12 cellular contexts compared by ENCODE assay signal in genomic region chr12:54432815-54433164, GRCh38. TPM values are rescaled to one million over a fixed set of nuclear protein-coding genes. Genes with fewer than 3 reads are reported as not detected.
DNase-seq lines count a peak whose midpoint lies in the region; ATAC-seq, FAIRE-seq and TF ChIP-seq lines count a peak whose summit lies in the region.
"Had no signal": no experiment of that assay in that cellular context is flagged by ENCODE, and none has a peak within 500 bp of the region (broad histone marks: within the 10 kb centered on the region; RNA-seq: fewer than 3 reads in every experiment).

No MANE protein-coding gene starts in this region.

- H3K36me3 Mint-ChIP-seq in astrocyte (ENCODE audit: low read depth, unreplicated experiment): peaks cover 3% of the 10 kb centered on the region
- no peaks in the 10 kb centered on the region for H3K36me3 Mint-ChIP-seq in stimulated activated effector memory CD8-positive, alpha-beta T cell treated with anti-CD3 and anti-CD28 coated beads, Interleukin-12 subunit alpha, Interleukin-12 subunit beta, amount 100 ng/mL, for 72 hours
- H3K36me3 Mint-ChIP-seq: activated naive CD8-positive, alpha-beta T cell had no signal

- H3K4ac ChIP-seq in IMR-90 (ENCODE audit: low read depth, low read length): peak overlapping the region; percentile 23; the same call in 1 of the 2 replicates

- no peaks in the 10 kb centered on the region for H3K27me3 ChIP-seq in IMR-90 (ENCODE audit: control insufficient read depth, insufficient read depth, low read length)
- H3K27me3 ChIP-seq in astrocyte (ENCODE audit: insufficient read depth, low read length): peaks cover 3% of the 10 kb centered on the region
- H3K27me3 ChIP-seq in keratinocyte (ENCODE audit: control insufficient read depth, extremely low read depth, insufficient read depth, low read length): no peaks in the 10 kb centered on the region
- H3K27me3 ChIP-seq: SJSA1 had no signal

- H2AK5ac ChIP-seq in IMR-90 (ENCODE audit: low read depth, low read length): peak overlapping the region; percentile 52

- H3K79me2 ChIP-seq in astrocyte (ENCODE audit: insufficient read depth, low read length) (no peaks in the 10 kb centered on the region), keratinocyte (ENCODE audit: control insufficient read depth, insufficient read depth, low read length) (no peaks in the 10 kb centered on the region)

- dilution Hi-C loops in IMR-90 (cut with HindIII; ENCODE audit: low sequenced_read_pairs, unreplicated experiment): no loop called here
- dilution Hi-C loops in keratinocyte (cut with MboI; ENCODE audit: extremely low pct_ligation_motif_present, low sequenced_read_pairs): no loop called here

- H2BK120ac ChIP-seq in IMR-90 (ENCODE audit: low read depth, low read length): 0 out of 2 replicates have a peak overlapping the region, but pooled peaks have one; percentile 18

- CTCF ChIA-PET in IMR-90 (lab: Yijun Ruan, JAX): interaction anchor here (5.1 kb wide), 1 partner anchor 34 kb away, joined by 27 read pairs; no protein-coding TSS in a partner anchor

- H4K5ac ChIP-seq in IMR-90 (ENCODE audit: low read depth, low read length): no peak overlapping the region

- H3K56ac ChIP-seq in IMR-90 (ENCODE audit: extremely low read depth, insufficient read depth, low read length): no peak overlapping the region

- no peak for DNase-seq in IMR-90
- DNase-seq in astrocyte (ENCODE audit: low read depth): no peak
- no peak for DNase-seq in keratinocyte (ENCODE audit: low read depth, low spot score)
- no peak for DNase-seq in stimulated activated effector memory CD8-positive, alpha-beta T cell treated with anti-CD3 and anti-CD28 coated beads, Interleukin-12 subunit alpha, Interleukin-12 subunit beta, amount 100 ng/mL, for 72 hours (ENCODE audit: low spot score in 2 of 2)
- no peak for DNase-seq in NCI-H1092 (lab: John Stamatoyannopoulos, UW)
- DNase-seq in NCI-H1694 (lab: John Stamatoyannopoulos, UW): no peak
- no peak for DNase-seq in inferior parietal cortex (ENCODE audit: extremely low spot score)
- no peak for DNase-seq in HPDE6-E6E7 (ENCODE audit: extremely low spot score)
- DNase-seq: NCI-H1105, occipital lobe had no signal

- H4K20me1 ChIP-seq in IMR-90 (ENCODE audit: insufficient read depth, low read length) (no peaks in the 10 kb centered on the region), astrocyte (ENCODE audit: insufficient read depth, low read length) (no peaks in the 10 kb centered on the region), keratinocyte (ENCODE audit: control insufficient read depth, extremely low read depth, insufficient read depth, low read length) (no peaks in the 10 kb centered on the region)

- FAIRE-seq in astrocyte (lab: Jason Lieb, UNC): no peak
- FAIRE-seq in keratinocyte (lab: Jason Lieb, UNC): no peak

- H3K14ac ChIP-seq in IMR-90 (replicated peaks; ENCODE audit: low read depth, low read length): peak overlapping the region; percentile 77; the same call in 1 of the 2 replicates

- H3K9me1 ChIP-seq in IMR-90 (ENCODE audit: insufficient read depth, low read length) (peaks cover 19% of the 10 kb centered on the region), keratinocyte (ENCODE audit: control insufficient read depth, extremely low read depth, insufficient read depth, low read length) (no peaks in the 10 kb centered on the region)

- no peak for TF ChIP-seq POLR2A in IMR-90 (IDR thresholded peaks at IDR 0.05; ENCODE audit: low read depth, low read length)

- peak overlapping the region; percentile 25 for H2AK9ac ChIP-seq in IMR-90 (replicated peaks; ENCODE audit: low read depth, low read length, poor library complexity)

- no TSS peak for BruUV-seq in IMR-90 (replicated peaks; lab: Mats Ljungman, UMichigan)

- peaks cover 6% of the 10 kb centered on the region for H3K9me3 Mint-ChIP-seq in astrocyte (ENCODE audit: unreplicated experiment)
- H3K9me3 Mint-ChIP-seq in stimulated activated effector memory CD8-positive, alpha-beta T cell treated with anti-CD3 and anti-CD28 coated beads, Interleukin-12 subunit alpha, Interleukin-12 subunit beta, amount 100 ng/mL, for 72 hours: no peaks in the 10 kb centered on the region

- H3K36me3 ChIP-seq in IMR-90 (ENCODE audit: control insufficient read depth, insufficient read depth, low read length) (no peaks in the 10 kb centered on the region), astrocyte (ENCODE audit: insufficient read depth, low read length) (no peaks in the 10 kb centered on the region), keratinocyte (ENCODE audit: control insufficient read depth in 2 of 2, extremely low read depth in 1 of 2, insufficient read depth in 2 of 2, low read length in 2 of 2) (no peaks in the 10 kb centered on the region)
- H3K36me3 ChIP-seq: SJSA1 had no signal

- 0 out of 2 replicates have a peak overlapping the region, but pooled peaks have one; percentile 7 for H3K23ac ChIP-seq in IMR-90 (ENCODE audit: low read depth, low read length)

- in situ Hi-C loops in IMR-90 (cut with MboI; ENCODE audit: low sequenced_read_pairs): no loop called here

- 100% methylated on average over 1 of the region's 4 CpGs; no CpG with 5 or more reads in 1 of the 2 experiments for WGBS in IMR-90 (ENCODE audit: extremely low coverage in 2 of 2, insufficient read length in 1 of 2), 2 experiments

- no peak overlapping the region; the same call in 1 of the 2 replicates for H4K91ac ChIP-seq in IMR-90 (ENCODE audit: insufficient read depth, low read depth, low read length)

- H3K4me1 Mint-ChIP-seq in astrocyte (ENCODE audit: low read depth, unreplicated experiment): peaks cover 23% of the 10 kb centered on the region
- H3K4me1 Mint-ChIP-seq in stimulated activated effector memory CD8-positive, alpha-beta T cell treated with anti-CD3 and anti-CD28 coated beads, Interleukin-12 subunit alpha, Interleukin-12 subunit beta, amount 100 ng/mL, for 72 hours: peaks cover 63% of the 10 kb centered on the region

- H3K9ac ChIP-seq in IMR-90 (ENCODE audit: low read depth, low read length) (no peak overlapping the region), astrocyte (ENCODE audit: low read length) (no peak overlapping the region), keratinocyte (ENCODE audit: control insufficient read depth, extremely low read depth, insufficient read depth, low read length) (peak overlapping the region; percentile 57)

- POLR2A ChIA-PET in IMR-90 (lab: Charles Lee; ENCODE audit: unreplicated experiment): no interaction called here

- H3K18ac ChIP-seq in IMR-90 (ENCODE audit: low read depth, low read length): no peak overlapping the region; the same call in 1 of the 2 replicates

- H3K4me3 ChIP-seq in IMR-90 (ENCODE audit: insufficient read depth, low read depth, low read length) (no peak overlapping the region), astrocyte (ENCODE audit: insufficient read depth, low read depth, low read length) (no peak overlapping the region), keratinocyte (ENCODE audit: control insufficient read depth in 2 of 3, extremely low read depth in 1 of 3, insufficient read depth in 2 of 3, low read depth in 1 of 3, low read length in 3 of 3) (no peak overlapping the region)
- H3K4me3 ChIP-seq: SJSA1 had no signal

- no peak overlapping the region for H3K27ac Mint-ChIP-seq in astrocyte (ENCODE audit: unreplicated experiment)
- peak overlapping the region; percentile 73 for H3K27ac Mint-ChIP-seq in stimulated activated effector memory CD8-positive, alpha-beta T cell treated with anti-CD3 and anti-CD28 coated beads, Interleukin-12 subunit alpha, Interleukin-12 subunit beta, amount 100 ng/mL, for 72 hours
- H3K27ac Mint-ChIP-seq: activated naive CD8-positive, alpha-beta T cell had no signal

- peaks cover 0 to 14% of the 10 kb centered on the region in 2 experiments; a peak in 1 of 4 replicates for H3K79me1 ChIP-seq in IMR-90 (ENCODE audit: low read depth in 1 of 2, low read length in 2 of 2)

- peak overlapping the region; percentile 73; the same call in 2 of the 3 replicates for H2BK15ac ChIP-seq in IMR-90 (ENCODE audit: low read depth, low read length)

- TF ChIP-seq RAD21 in IMR-90 (IDR thresholded peaks at IDR 0.05; ENCODE audit: low read length): no peak

- H3K27ac ChIP-seq in IMR-90 (ENCODE audit: insufficient read depth, low read length) (no peak overlapping the region), astrocyte (ENCODE audit: low read depth, low read length) (no peak overlapping the region), keratinocyte (ENCODE audit: control insufficient read depth, insufficient read depth, low read length) (peak overlapping the region; percentile 92)
- H3K27ac ChIP-seq: SJSA1 had no signal

- H3K27me3 Mint-ChIP-seq in astrocyte (ENCODE audit: low read depth, unreplicated experiment): peaks cover 8% of the 10 kb centered on the region
- H3K27me3 Mint-ChIP-seq: activated naive CD8-positive, alpha-beta T cell had no signal

- peak overlapping the region in 1 of 2 experiments; percentile 65; a peak in 1 of 4 replicates for H4K8ac ChIP-seq in IMR-90 (ENCODE audit: low read depth in 2 of 2, low read length in 2 of 2)

- intact Hi-C loops in IMR-90 (cut with micrococcal nuclease): loop anchor here (10.0 kb wide), 1 partner anchor 218 kb away; no protein-coding TSS in a partner anchor

- no peak overlapping the region for H3K4me3 Mint-ChIP-seq in astrocyte (ENCODE audit: unreplicated experiment)
- H3K4me3 Mint-ChIP-seq in stimulated activated effector memory CD8-positive, alpha-beta T cell treated with anti-CD3 and anti-CD28 coated beads, Interleukin-12 subunit alpha, Interleukin-12 subunit beta, amount 100 ng/mL, for 72 hours: peak overlapping the region; percentile 56
- H3K4me3 Mint-ChIP-seq: activated naive CD8-positive, alpha-beta T cell had no signal

- H2BK20ac ChIP-seq in IMR-90 (ENCODE audit: low read depth, low read length): peak overlapping the region; percentile 57; the same call in 1 of the 2 replicates

- H3K4me2 ChIP-seq in IMR-90 (ENCODE audit: low read depth, low read length) (no peak overlapping the region), astrocyte (ENCODE audit: low read length) (peak overlapping the region; percentile 47), keratinocyte (ENCODE audit: control insufficient read depth, extremely low read depth, insufficient read depth, low read depth, low read length) (peak overlapping the region; percentile 84)

- ATAC-seq in IMR-90 (ENCODE audit: low read depth): no peak
- ATAC-seq in stimulated activated effector memory CD8-positive, alpha-beta T cell treated with anti-CD3 and anti-CD28 coated beads, Interleukin-12 subunit alpha, Interleukin-12 subunit beta, amount 100 ng/mL, for 72 hours: peak; percentile 72

- H2BK5ac ChIP-seq in IMR-90 (ENCODE audit: low read depth, low read length, poor library complexity, severe bottlenecking): peak overlapping the region; percentile 32

- H3K4me1 ChIP-seq in IMR-90 (ENCODE audit: control insufficient read depth, insufficient read depth, low read length): peaks cover 22% of the 10 kb centered on the region
- H3K4me1 ChIP-seq in astrocyte (ENCODE audit: insufficient read depth, low read length): peaks cover 31% of the 10 kb centered on the region
- peaks cover 58% of the 10 kb centered on the region for H3K4me1 ChIP-seq in keratinocyte (ENCODE audit: control insufficient read depth, extremely low read depth, insufficient read depth, low read length)

- no peaks in the 10 kb centered on the region for H3K9me3 ChIP-seq in IMR-90 (ENCODE audit: control insufficient read depth, insufficient read depth, low read length)
- no peaks in the 10 kb centered on the region for H3K9me3 ChIP-seq in astrocyte (ENCODE audit: insufficient read depth, low read depth, low read length)
- no peaks in the 10 kb centered on the region for H3K9me3 ChIP-seq in keratinocyte (ENCODE audit: control insufficient read depth, low read depth, low read length)
- H3K9me3 ChIP-seq: SJSA1 had no signal

- no peak overlapping the region for H2AFZ ChIP-seq in IMR-90 (replicated peaks; ENCODE audit: low read length, poor library complexity)
- H2AFZ ChIP-seq in astrocyte (ENCODE audit: low read depth, low read length): no peak overlapping the region
- H2AFZ ChIP-seq in keratinocyte (ENCODE audit: control insufficient read depth, low read length): peak overlapping the region; percentile 38

- TF ChIP-seq CTCF in IMR-90 (conservative IDR thresholded peaks at IDR 0.05; ENCODE audit: low read depth, low read length) (no peak), astrocyte (IDR thresholded peaks at IDR 0.05; ENCODE audit: insufficient read depth, low read depth, low read length) (no peak), keratinocyte (optimal IDR thresholded peaks at IDR 0.05 in 1 of 3, IDR thresholded peaks at IDR 0.05 in 1 of 3, conservative IDR thresholded peaks at IDR 0.05 in 1 of 3; ENCODE audit: extremely low read depth in 1 of 3, insufficient read depth in 2 of 3, low read length in 3 of 3) (no peak)

RNA-seq across cellular contexts. Expression of gene ITGA5, which starts 13.7 kb away (rescaled TPM):
- total RNA-seq in IMR-90 (2012; rRNA removed): 144 and 159 TPM in 2 replicates
- 254 and 259 TPM in 2 replicates for polyA plus RNA-seq in IMR-90 (2012; rRNA removed)
- 136 and 185 TPM in 2 replicates for polyA plus RNA-seq in IMR-90 (2012; cell fraction: cytosol; rRNA removed)
- 196 and 225 TPM in 2 replicates for polyA plus RNA-seq in IMR-90 (2012; cell fraction: nucleus; rRNA removed; ENCODE audit: low replicate concordance)
- 317 and 382 TPM in 2 replicates for total RNA-seq in astrocyte
- 47.9 to 107 TPM (median 68.0 TPM) in 3 replicates for polyA plus RNA-seq in keratinocyte
- polyA plus RNA-seq in keratinocyte (2011; ENCODE audit: low read depth): 14.5 TPM
- 25.2 and 31.4 TPM in 2 replicates for polyA plus RNA-seq in keratinocyte (2011; cell fraction: cytosol; rRNA removed)
- 168 and 190 TPM in 2 replicates for polyA plus RNA-seq in keratinocyte (2011; cell fraction: nucleus; rRNA removed)
- polyA plus RNA-seq in keratinocyte (2012; ENCODE audit: low replicate concordance): 38.3 and 109 TPM in 2 replicates
- 127 to 228 TPM (median 141 TPM) in 3 replicates for polyA minus RNA-seq in keratinocyte
- polyA minus RNA-seq in keratinocyte (2011; cell fraction: cytosol; rRNA and poly(A)+ RNA removed): 88.1 TPM
- polyA minus RNA-seq in keratinocyte (2011; cell fraction: nucleus; rRNA and poly(A)+ RNA removed): 246 and 280 TPM in 2 replicates

RNA-seq across cellular contexts. Expression of gene GTSF1, which starts 40.6 kb away (rescaled TPM):
- total RNA-seq in IMR-90 (2012; rRNA removed) (not detected in 2 replicates), astrocyte (not detected in 2 replicates)
- polyA plus RNA-seq in IMR-90 (2012; rRNA removed) (not detected in 2 replicates), keratinocyte (0.10 TPM in 1 of 3 replicates, not detected in the others)
- polyA plus RNA-seq in IMR-90 (2012; cell fraction: cytosol; rRNA removed): not detected in 2 replicates
- not detected in 2 replicates for polyA plus RNA-seq in IMR-90 (2012; cell fraction: nucleus; rRNA removed; ENCODE audit: low replicate concordance)
- not detected for polyA plus RNA-seq in keratinocyte (2011; ENCODE audit: low read depth)
- not detected in 2 replicates for polyA plus RNA-seq in keratinocyte (2011; cell fraction: cytosol; rRNA removed)
- not detected in 2 replicates for polyA plus RNA-seq in keratinocyte (2011; cell fraction: nucleus; rRNA removed)
- polyA plus RNA-seq in keratinocyte (2012; ENCODE audit: low replicate concordance): not detected in 2 replicates
- not detected in 3 replicates for polyA minus RNA-seq in keratinocyte
- polyA minus RNA-seq in keratinocyte (2011; cell fraction: cytosol; rRNA and poly(A)+ RNA removed): not detected
- polyA minus RNA-seq in keratinocyte (2011; cell fraction: nucleus; rRNA and poly(A)+ RNA removed): not detected in 2 replicates
- total RNA-seq: SJSA1 had no signal

RNA-seq across cellular contexts. Expression of gene ZNF385A, which starts 48.3 kb away (rescaled TPM):
- total RNA-seq in IMR-90 (2012; rRNA removed): 0.28 and 0.36 TPM in 2 replicates
- polyA plus RNA-seq in IMR-90 (2012; rRNA removed): 2.5 and 2.9 TPM in 2 replicates
- 3.1 and 5.4 TPM in 2 replicates for polyA plus RNA-seq in IMR-90 (2012; cell fraction: cytosol; rRNA removed)
- 3.7 and 8.0 TPM in 2 replicates for polyA plus RNA-seq in IMR-90 (2012; cell fraction: nucleus; rRNA removed; ENCODE audit: low replicate concordance)
- 23.0 and 24.4 TPM in 2 replicates for total RNA-seq in astrocyte
- polyA plus RNA-seq in keratinocyte: 11.4 to 20.1 TPM (median 13.3 TPM) in 3 replicates
- polyA plus RNA-seq in keratinocyte (2011; ENCODE audit: low read depth): 64.8 TPM
- polyA plus RNA-seq in keratinocyte (2011; cell fraction: cytosol; rRNA removed): 18.1 and 42.4 TPM in 2 replicates
- 25.2 and 35.8 TPM in 2 replicates for polyA plus RNA-seq in keratinocyte (2011; cell fraction: nucleus; rRNA removed)
- 77.0 and 80.7 TPM in 2 replicates for polyA plus RNA-seq in keratinocyte (2012; ENCODE audit: low replicate concordance)
- 16.2 to 88.2 TPM (median 23.5 TPM) in 3 replicates for polyA minus RNA-seq in keratinocyte
- 58.1 TPM for polyA minus RNA-seq in keratinocyte (2011; cell fraction: cytosol; rRNA and poly(A)+ RNA removed)
- 26.4 and 36.5 TPM in 2 replicates for polyA minus RNA-seq in keratinocyte (2011; cell fraction: nucleus; rRNA and poly(A)+ RNA removed)

Comparison
In these comparisons a context has a peak if more than half of its experiments do, and no peak if none do; other contexts are left out.
1. RNA of gene ZNF385A, which starts 48.3 kb away (total RNA-seq): 23.0 to 24.4 TPM in astrocyte; 0.28 to 0.36 TPM in IMR-90; every median in the first group is over 10 times any median in the second.